ENCODE assay signal across 12 cellular contexts in genomic region chr6:46184114-46184513, GRCh38. TPM values are rescaled to one million over a fixed set of nuclear protein-coding genes. Genes with fewer than 3 reads are reported as not detected.
DNase-seq lines count a peak whose midpoint lies in the region.
"Had no signal": no experiment of that assay in that cellular context is flagged by ENCODE, and none has a peak within 500 bp of the region (broad histone marks: within the 10 kb centered on the region; RNA-seq: fewer than 3 reads in every experiment).

No MANE protein-coding gene starts in this region.

- H3K4me3 ChIP-seq in SJSA1 = no peak overlapping the region
- no peak overlapping the region for H3K4me3 ChIP-seq in skeletal muscle cell (ENCODE audit: low read depth, low read length)

- DNase-seq in GOT3 (lab: John Stamatoyannopoulos, UW) (peak; percentile 2), SJSA1 (ENCODE audit: low read depth in 1 of 2, low spot score in 2 of 2) (peak; percentile 68 to 74), fibroblast of peridontal ligament (ENCODE audit: extremely low read depth) (peak; percentile 90), skeletal muscle cell (ENCODE audit: low read depth) (peak; percentile 79), putamen (ENCODE audit: low spot score) (no peak), NCI-H345 treated with DMSO at 0.1 percent for 48 hours (lab: John Stamatoyannopoulos, UW; ENCODE audit: unreplicated experiment) (no peak), DMS153 (lab: John Stamatoyannopoulos, UW) (no peak), NCI-H2081 treated with DMSO at 0.1 percent for 48 hours (lab: John Stamatoyannopoulos, UW) (no peak)
- DNase-seq: activated CD4-positive, alpha-beta T cell treated with anti-CD3 and anti-CD28 coated beads for 48 hours; activated effector memory CD4-positive, alpha-beta T cell treated with anti-CD3 and anti-CD28 coated beads, Interleukin-2, amount 50 U/mL, for 16 hours; NCI-H2227 treated with DMSO at 0.1 percent for 48 hours had no signal

- H3K9me3 ChIP-seq in SJSA1 (replicated peaks) = no peaks in the 10 kb centered on the region

- H3K27ac ChIP-seq in SJSA1 = no peak overlapping the region
- H3K27ac ChIP-seq: KMS-11 had no signal

- H3K27me3 ChIP-seq in SJSA1 (replicated peaks) = no peaks in the 10 kb centered on the region

- no peaks in the 10 kb centered on the region for H3K36me3 ChIP-seq in SJSA1

- H3K4me1 ChIP-seq in SJSA1 (replicated peaks) = peaks cover 33% of the 10 kb centered on the region

RNA-seq across cellular contexts. Expression of gene ENPP5, which starts 13.3 kb away (rescaled TPM):
- 0.94 and 2.8 TPM in 2 replicates for total RNA-seq in SJSA1 (2014; rRNA removed; shearing (Covaris generic))

RNA-seq across cellular contexts. Expression of gene ENPP4, which starts 54.3 kb away (rescaled TPM):
- 12.6 and 14.3 TPM in 2 replicates for total RNA-seq in SJSA1 (2014; rRNA removed; shearing (Covaris generic))

Comparison
In these comparisons a context has a peak if more than half of its experiments do, and no peak if none do; other contexts are left out.
1. DNase-seq: peak in GOT3 (single experiment), SJSA1 (2 of 2), fibroblast of peridontal ligament (single experiment) and skeletal muscle cell (single experiment); none in putamen (single experiment), NCI-H345 treated with DMSO at 0.1 percent for 48 hours (single experiment), DMS153 (single experiment) and NCI-H2081 treated with DMSO at 0.1 percent for 48 hours (single experiment).